In genomic region chr7:47538846-47539311, GRCh38 we compare ENCODE assay signal across 19 cellular contexts. TPM values are rescaled to one million over a fixed set of nuclear protein-coding genes. Genes with fewer than 3 reads are reported as not detected.
DNase-seq lines count a peak whose midpoint lies in the region; ATAC-seq and TF ChIP-seq lines count a peak whose summit lies in the region.
"Had no signal": no experiment of that assay in that cellular context is flagged by ENCODE, and none has a peak within 500 bp of the region (broad histone marks: within the 10 kb centered on the region; RNA-seq: fewer than 3 reads in every experiment).

No MANE protein-coding gene starts in this region.

- no peak overlapping the region for H3K9ac ChIP-seq in mucosa of rectum (ENCODE audit: low read depth in 1 of 2, low read length in 2 of 2)

- H3K27me3 Mint-ChIP-seq in chondrocyte (ENCODE audit: low read depth): no peaks in the 10 kb centered on the region
- H3K27me3 Mint-ChIP-seq: central memory CD8-positive, alpha-beta T cell; memory B cell had no signal

- H3K36me3 ChIP-seq in mucosa of rectum (ENCODE audit: control insufficient read depth in 2 of 2, insufficient read depth in 2 of 2, low read length in 2 of 2) (no peaks in the 10 kb centered on the region), tibial nerve (no peaks in the 10 kb centered on the region)

- TF ChIP-seq CTCF in chondrocyte (IDR thresholded peaks at IDR 0.05) (no peak), tibial nerve (IDR thresholded peaks at IDR 0.05) (no peak)

- no peak for TF ChIP-seq EP300 in tibial nerve (IDR thresholded peaks at IDR 0.05)

- H3K27ac ChIP-seq in mucosa of rectum (ENCODE audit: low read depth in 2 of 2, low read length in 2 of 2): peak overlapping the region; percentile 32 to 42
- H3K27ac ChIP-seq in tibial nerve: peak overlapping the region in 3 of 4 donors; percentile 13 to 79 (median 66)
- H3K27ac ChIP-seq: 22Rv1, C4-2B had no signal

- H3K9me3 ChIP-seq in mucosa of rectum (ENCODE audit: control insufficient read depth in 2 of 2, low read length in 2 of 2): no peaks in the 10 kb centered on the region
- no peaks in the 10 kb centered on the region for H3K9me3 ChIP-seq in tibial nerve
- H3K9me3 ChIP-seq: heart right ventricle had no signal

- H3K36me3 Mint-ChIP-seq in chondrocyte (ENCODE audit: low read depth): peaks cover 11% of the 10 kb centered on the region

- DNase-seq in DMS53 (lab: John Stamatoyannopoulos, UW): peak; percentile 39
- DNase-seq in DMS53 treated with DMSO at 0.1 percent for 48 hours (lab: John Stamatoyannopoulos, UW; ENCODE audit: unreplicated experiment): no peak
- no peak for DNase-seq in chondrocyte (ENCODE audit: low spot score)
- no peak for DNase-seq in tibial nerve (ENCODE audit: low spot score in 2 of 2)
- no peak for DNase-seq in kidney glomerular epithelial cell (lab: John Stamatoyannopoulos, UW)
- no peak for DNase-seq in SKM-1 treated with dmso at 0.1 percent for 144 hours (lab: John Stamatoyannopoulos, UW; ENCODE audit: unreplicated experiment)
- DNase-seq: activated CD4-positive, alpha-beta T cell treated with anti-CD3 and anti-CD28 coated beads, Interleukin-2, amount 10 ng/mL, durations not matched to agents 24 days and 14 days; activated CD8-positive, alpha-beta memory T cell treated with anti-CD3 and anti-CD28 coated beads, Interleukin-2, amount 50 U/mL, for 4 hours; activated effector memory CD4-positive, alpha-beta T cell treated with Interleukin-2 at 50 U/mL for 16 hours; DMS79; heart right ventricle; NCI-H774; occipital lobe had no signal

- H3K4me3 ChIP-seq in mucosa of rectum (ENCODE audit: low read length in 2 of 2) (no peak overlapping the region), tibial nerve (no peak overlapping the region)
- H3K4me3 ChIP-seq: heart right ventricle had no signal

- no peak for ATAC-seq in GM18858 (IDR thresholded peaks at IDR 0.05; ENCODE audit: unreplicated experiment)
- ATAC-seq: heart right ventricle had no signal

- no peak overlapping the region for H3K4me3 Mint-ChIP-seq in chondrocyte (ENCODE audit: unreplicated experiment)
- H3K4me3 Mint-ChIP-seq: activated CD4-positive, alpha-beta T cell treated with anti-CD3 and anti-CD28 coated beads, Interleukin-2, amount 10 ng/mL, durations not matched to agents 24 days and 14 days; central memory CD8-positive, alpha-beta T cell; memory B cell had no signal

- WGBS in tibial nerve, 2 donors: 69 to 74% methylated on average over 5 of the region's 5 CpGs

- TF ChIP-seq POLR2A in tibial nerve (IDR thresholded peaks at IDR 0.05): no peak

- H3K9me3 Mint-ChIP-seq in chondrocyte (ENCODE audit: low read depth): no peaks in the 10 kb centered on the region
- H3K9me3 Mint-ChIP-seq: activated CD4-positive, alpha-beta T cell treated with anti-CD3 and anti-CD28 coated beads, Interleukin-2, amount 10 ng/mL, durations not matched to agents 24 days and 14 days; central memory CD8-positive, alpha-beta T cell; memory B cell had no signal

- H3K27ac Mint-ChIP-seq in chondrocyte (ENCODE audit: unreplicated experiment): peak overlapping the region; percentile 81
- H3K27ac Mint-ChIP-seq: activated CD4-positive, alpha-beta T cell treated with anti-CD3 and anti-CD28 coated beads, Interleukin-2, amount 10 ng/mL, durations not matched to agents 24 days and 14 days; memory B cell had no signal

- peaks cover 84% of the 10 kb centered on the region for H3K4me1 Mint-ChIP-seq in chondrocyte (ENCODE audit: low read depth)
- H3K4me1 Mint-ChIP-seq: activated CD4-positive, alpha-beta T cell treated with anti-CD3 and anti-CD28 coated beads, Interleukin-2, amount 10 ng/mL, durations not matched to agents 24 days and 14 days; central memory CD8-positive, alpha-beta T cell had no signal

- H3K4me1 ChIP-seq in mucosa of rectum (ENCODE audit: control insufficient read depth in 2 of 2, insufficient read depth in 2 of 2, low read length in 2 of 2): peaks cover 17 to 30% of the 10 kb centered on the region in 2 donors
- H3K4me1 ChIP-seq in tibial nerve: peaks cover 0 to 71% (median 33%) of the 10 kb centered on the region in 4 donors

- H3K27me3 ChIP-seq in mucosa of rectum (ENCODE audit: control insufficient read depth in 2 of 2, insufficient read depth in 2 of 2, low read length in 2 of 2) (no peaks in the 10 kb centered on the region), tibial nerve (no peaks in the 10 kb centered on the region)

RNA-seq across cellular contexts. Expression of gene TNS3, which starts 43.0 kb away (rescaled TPM):
- 320 to 433 TPM (median 426 TPM) in 3 replicates for total RNA-seq in chondrocyte
- 100 to 1,000 TPM; 118 to 142 (median 133) TPM for total RNA-seq in tibial nerve
